In genomic region chr15:62119224-62119925, GRCh38 we compare ENCODE assay signal across 1 cellular context.
TF ChIP-seq lines count a peak whose summit lies in the region.

No MANE protein-coding gene starts in this region.

TF ChIP-seq in K562, 482 proteins besides CTCF, POLR2A, EP300 and RAD21 (continued from another document):
- TF ChIP-seq ID3 (CRISPR knock-in tag; IDR thresholded peaks at IDR 0.05) (no peak), ID3 (tag; IDR thresholded peaks at IDR 0.05) (0 out of 2 replicates have a peak, but pooled peaks have one; percentile 16), FOSL1 (tag; conservative IDR thresholded peaks at IDR 0.05) (peak; percentile 83), EHMT2 (IDR thresholded peaks at IDR 0.05) (peak; percentile 64; the same call in 1 of the 2 replicates), TAF15 (IDR thresholded peaks at IDR 0.05; ENCODE audit: low read depth, low read length) (no peak), TRIM25 (IDR thresholded peaks at IDR 0.05; ENCODE audit: borderline replicate concordance) (no peak), THRAP3 (IDR thresholded peaks at IDR 0.05; ENCODE audit: borderline replicate concordance) (no peak), POLR2H (tag; IDR thresholded peaks at IDR 0.05; ENCODE audit: low read depth) (peak; percentile 58), ELF4 (CRISPR knock-in tag; IDR thresholded peaks at IDR 0.05) (no peak), ATF3 (IDR thresholded peaks at IDR 0.05) (peak; percentile 99), ATF3 (CRISPR knock-in tag; conservative IDR thresholded peaks at IDR 0.05) (peak; percentile 76; the same call in 1 of the 2 replicates), NFE2 (IDR thresholded peaks at IDR 0.05; ENCODE audit: low read depth) (peak; percentile 65; the same call in 1 of the 2 replicates), MAZ (CRISPR knock-in tag; conservative IDR thresholded peaks at IDR 0.05 in 1 of 2, IDR thresholded peaks at IDR 0.05 in 1 of 2) (0 out of 4 replicates have a peak, but pooled peaks of 1 of the 2 experiments have one; percentile 16), TRIM24 (IDR thresholded peaks at IDR 0.05) (peak; percentile 94 to 95), IRF9 (tag; IDR thresholded peaks at IDR 0.05) (peak; percentile 93)
- TF ChIP-seq, protein P1, sequence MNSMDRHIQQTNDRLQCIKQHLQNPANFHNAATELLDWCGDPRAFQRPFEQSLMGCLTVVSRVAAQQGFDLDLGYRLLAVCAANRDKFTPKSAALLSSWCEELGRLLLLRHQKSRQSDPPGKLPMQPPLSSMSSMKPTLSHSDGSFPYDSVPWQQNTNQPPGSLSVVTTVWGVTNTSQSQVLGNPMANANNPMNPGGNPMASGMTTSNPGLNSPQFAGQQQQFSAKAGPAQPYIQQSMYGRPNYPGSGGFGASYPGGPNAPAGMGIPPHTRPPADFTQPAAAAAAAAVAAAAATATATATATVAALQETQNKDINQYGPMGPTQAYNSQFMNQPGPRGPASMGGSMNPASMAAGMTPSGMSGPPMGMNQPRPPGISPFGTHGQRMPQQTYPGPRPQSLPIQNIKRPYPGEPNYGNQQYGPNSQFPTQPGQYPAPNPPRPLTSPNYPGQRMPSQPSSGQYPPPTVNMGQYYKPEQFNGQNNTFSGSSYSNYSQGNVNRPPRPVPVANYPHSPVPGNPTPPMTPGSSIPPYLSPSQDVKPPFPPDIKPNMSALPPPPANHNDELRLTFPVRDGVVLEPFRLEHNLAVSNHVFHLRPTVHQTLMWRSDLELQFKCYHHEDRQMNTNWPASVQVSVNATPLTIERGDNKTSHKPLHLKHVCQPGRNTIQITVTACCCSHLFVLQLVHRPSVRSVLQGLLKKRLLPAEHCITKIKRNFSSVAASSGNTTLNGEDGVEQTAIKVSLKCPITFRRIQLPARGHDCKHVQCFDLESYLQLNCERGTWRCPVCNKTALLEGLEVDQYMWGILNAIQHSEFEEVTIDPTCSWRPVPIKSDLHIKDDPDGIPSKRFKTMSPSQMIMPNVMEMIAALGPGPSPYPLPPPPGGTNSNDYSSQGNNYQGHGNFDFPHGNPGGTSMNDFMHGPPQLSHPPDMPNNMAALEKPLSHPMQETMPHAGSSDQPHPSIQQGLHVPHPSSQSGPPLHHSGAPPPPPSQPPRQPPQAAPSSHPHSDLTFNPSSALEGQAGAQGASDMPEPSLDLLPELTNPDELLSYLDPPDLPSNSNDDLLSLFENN (IDR thresholded peaks at IDR 0.05; ENCODE audit: low read depth in 2 of 2, low read length in 2 of 2): 0 out of 4 replicates have a peak, but pooled peaks of 1 of the 2 experiments have one; percentile 16
